ENCODE assay signal across 22 cellular contexts in the genomic region with DNA sequence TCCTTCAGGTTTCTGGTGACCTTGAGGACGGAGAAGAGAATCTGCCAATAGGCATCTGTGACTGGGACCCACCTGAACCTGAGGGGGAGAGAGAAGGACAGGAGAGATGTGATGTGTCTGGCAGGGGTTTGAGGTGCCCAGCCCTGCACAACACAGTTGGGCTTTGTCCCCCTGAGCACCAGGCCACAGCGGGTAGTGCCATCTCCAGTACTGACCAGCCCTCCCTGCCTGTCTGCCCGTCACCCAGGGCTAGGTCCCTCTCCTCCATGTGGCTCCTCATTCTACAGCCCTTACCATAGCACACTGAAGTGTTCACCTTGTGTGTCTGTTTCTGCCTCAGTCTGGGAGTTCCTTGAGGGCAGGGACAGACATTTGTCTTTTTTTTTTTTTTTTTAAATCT. TPM values are rescaled to one million over a fixed set of nuclear protein-coding genes. Genes with fewer than 3 reads are reported as not detected.
A peak's percentile ranks its signal among the peaks of the same experiment; 100 is the strongest.
DNase-seq lines count a peak whose midpoint lies in the region; ATAC-seq and TF ChIP-seq lines count a peak whose summit lies in the region.
"Had no signal": no experiment of that assay in that cellular context is flagged by ENCODE, and none has a peak within 500 bp of the region (broad histone marks: within the 10 kb centered on the region; RNA-seq: fewer than 3 reads in every experiment).

No MANE protein-coding gene starts in this region.

- 71 to 91% methylated on average over 3 of the region's 3 CpGs for WGBS in upper lobe of left lung, 2 donors

- no peak for ATAC-seq in activated CD8-positive, alpha-beta T cell treated with anti-CD3 and anti-CD28 coated beads, Interleukin-2, amount 10 ng/mL, durations not matched to agents 7 days and 5 days
- ATAC-seq in activated CD8-positive, alpha-beta T cell treated with anti-CD3 and anti-CD28 coated beads for 36 hours, result no peak
- ATAC-seq in upper lobe of left lung (ENCODE audit: low FRiP score in 2 of 2) (peak; percentile 19 to 61), HG03565 (IDR thresholded peaks at IDR 0.05; ENCODE audit: unreplicated experiment) (no peak), GM21381 (IDR thresholded peaks at IDR 0.05; ENCODE audit: unreplicated experiment) (no peak)
- ATAC-seq in naive thymus-derived CD8-positive, alpha-beta T cell, result no peak
- ATAC-seq: CD8-positive, alpha-beta T cell; GM23338 had no signal

- no peak for TF ChIP-seq POLR2A in upper lobe of left lung (IDR thresholded peaks at IDR 0.05)

- no peaks in the 10 kb centered on the region for H3K9me3 Mint-ChIP-seq in activated CD8-positive, alpha-beta T cell treated with anti-CD3 and anti-CD28 coated beads, Interleukin-2, amount 10 ng/mL, durations not matched to agents 7 days and 5 days (ENCODE audit: insufficient read depth)
- H3K9me3 Mint-ChIP-seq in activated CD8-positive, alpha-beta T cell treated with anti-CD3 and anti-CD28 coated beads for 36 hours, result no peaks in the 10 kb centered on the region
- H3K9me3 Mint-ChIP-seq in naive thymus-derived CD8-positive, alpha-beta T cell, result no peaks in the 10 kb centered on the region
- H3K9me3 Mint-ChIP-seq: CD8-positive, alpha-beta T cell; GM23338 had no signal

- intact Hi-C loops in activated CD8-positive, alpha-beta T cell treated with anti-CD3 and anti-CD28 coated beads for 36 hours (cut with micrococcal nuclease), result no loop called here

- CTCF ChIA-PET in activated CD8-positive, alpha-beta T cell treated with anti-CD3 and anti-CD28 coated beads, Interleukin-2, amount 10 ng/mL, durations not matched to agents 7 days and 5 days (lab: Charles Lee), result interaction anchor here (1.4 kb wide), 1 partner anchor 13 kb away, joined by 3 read pairs; no protein-coding TSS in a partner anchor
- CTCF ChIA-PET in activated CD8-positive, alpha-beta T cell treated with anti-CD3 and anti-CD28 coated beads for 36 hours (lab: Charles Lee), result no interaction called here
- CTCF ChIA-PET in HEK293T (lab: Yijun Ruan, JAX), result no interaction called here

- DNase-seq in activated CD8-positive, alpha-beta T cell treated with anti-CD3 and anti-CD28 coated beads, Interleukin-2, amount 10 ng/mL, durations not matched to agents 7 days and 5 days, result peak; percentile 10
- DNase-seq in activated CD8-positive, alpha-beta T cell treated with anti-CD3 and anti-CD28 coated beads for 36 hours, result no peak
- DNase-seq in HEK293T (ENCODE audit: extremely low spot score) (peak; percentile 3), iPS-NIHi7 (ENCODE audit: extremely low spot score) (peak; percentile 4), upper lobe of left lung (no peak)
- DNase-seq in naive thymus-derived CD8-positive, alpha-beta T cell, result no peak
- DNase-seq: 8988T; AML-193; C1 segment of cervical spinal cord; CD8-positive, alpha-beta T cell; KG1; NCI-H1092; NCI-H1436; NCI-H1930; NCI-H510A treated with DMSO at 0.1 percent for 48 hours; NCI-H748 treated with DMSO at 0.1 percent for 48 hours; NK-92 treated with Interleukin-12 subunit alpha and Interleukin-12 subunit beta, amount 100 ng/mL, for 24 hours; SIG-M5 had no signal

- H3K36me3 ChIP-seq in upper lobe of left lung, result peaks cover 0 to 56% (median 13%) of the 10 kb centered on the region in 4 donors
- H3K36me3 ChIP-seq: HAP-1 had no signal

- no peaks in the 10 kb centered on the region for H3K27me3 Mint-ChIP-seq in activated CD8-positive, alpha-beta T cell treated with anti-CD3 and anti-CD28 coated beads, Interleukin-2, amount 10 ng/mL, durations not matched to agents 7 days and 5 days (ENCODE audit: low read depth)
- no peaks in the 10 kb centered on the region for H3K27me3 Mint-ChIP-seq in activated CD8-positive, alpha-beta T cell treated with anti-CD3 and anti-CD28 coated beads for 36 hours
- no peaks in the 10 kb centered on the region for H3K27me3 Mint-ChIP-seq in naive thymus-derived CD8-positive, alpha-beta T cell

- H3K4me1 Mint-ChIP-seq in activated CD8-positive, alpha-beta T cell treated with anti-CD3 and anti-CD28 coated beads, Interleukin-2, amount 10 ng/mL, durations not matched to agents 7 days and 5 days (ENCODE audit: low read depth), result peaks cover 12% of the 10 kb centered on the region
- H3K4me1 Mint-ChIP-seq in activated CD8-positive, alpha-beta T cell treated with anti-CD3 and anti-CD28 coated beads for 36 hours (ENCODE audit: low read depth), result peaks cover 24% of the 10 kb centered on the region
- peaks cover 6 to 44% (median 29%) of the 10 kb centered on the region in 4 donors for H3K4me1 Mint-ChIP-seq in naive thymus-derived CD8-positive, alpha-beta T cell
- H3K4me1 Mint-ChIP-seq: GM23338 had no signal

- H3K4me3 ChIP-seq in upper lobe of left lung, result no peak overlapping the region
- H3K4me3 ChIP-seq: GM23338, HAP-1 had no signal

- H3K27me3 ChIP-seq in upper lobe of left lung, result no peaks in the 10 kb centered on the region

- TF ChIP-seq CTCF in activated CD8-positive, alpha-beta T cell treated with anti-CD3 and anti-CD28 coated beads for 36 hours (IDR thresholded peaks at IDR 0.05), result no peak
- no peak for TF ChIP-seq CTCF in upper lobe of left lung (IDR thresholded peaks at IDR 0.05)

- H3K9me3 ChIP-seq in upper lobe of left lung, result no peaks in the 10 kb centered on the region
- H3K9me3 ChIP-seq: HAP-1 had no signal

- H3K36me3 Mint-ChIP-seq in activated CD8-positive, alpha-beta T cell treated with anti-CD3 and anti-CD28 coated beads, Interleukin-2, amount 10 ng/mL, durations not matched to agents 7 days and 5 days (ENCODE audit: low read depth), result peaks cover 60% of the 10 kb centered on the region
- peaks cover 40% of the 10 kb centered on the region for H3K36me3 Mint-ChIP-seq in activated CD8-positive, alpha-beta T cell treated with anti-CD3 and anti-CD28 coated beads for 36 hours (ENCODE audit: low read depth)
- peaks cover 12 to 94% (median 36%) of the 10 kb centered on the region in 3 donors for H3K36me3 Mint-ChIP-seq in naive thymus-derived CD8-positive, alpha-beta T cell

- no peak overlapping the region for H3K27ac Mint-ChIP-seq in activated CD8-positive, alpha-beta T cell treated with anti-CD3 and anti-CD28 coated beads, Interleukin-2, amount 10 ng/mL, durations not matched to agents 7 days and 5 days
- H3K27ac Mint-ChIP-seq in activated CD8-positive, alpha-beta T cell treated with anti-CD3 and anti-CD28 coated beads for 36 hours, result no peak overlapping the region
- peak overlapping the region in 4 of 10 donors; percentile 17 to 59 (median 56) for H3K27ac Mint-ChIP-seq in naive thymus-derived CD8-positive, alpha-beta T cell
- H3K27ac Mint-ChIP-seq: GM23338 had no signal

- no peak overlapping the region for H3K27ac ChIP-seq in upper lobe of left lung

- H3K4me1 ChIP-seq in upper lobe of left lung, result peaks cover 0 to 4% (median 0%) of the 10 kb centered on the region in 4 donors

- no peak overlapping the region for H3K4me3 Mint-ChIP-seq in activated CD8-positive, alpha-beta T cell treated with anti-CD3 and anti-CD28 coated beads, Interleukin-2, amount 10 ng/mL, durations not matched to agents 7 days and 5 days
- no peak overlapping the region for H3K4me3 Mint-ChIP-seq in activated CD8-positive, alpha-beta T cell treated with anti-CD3 and anti-CD28 coated beads for 36 hours
- H3K4me3 Mint-ChIP-seq in naive thymus-derived CD8-positive, alpha-beta T cell, result no peak overlapping the region
- H3K4me3 Mint-ChIP-seq: CD8-positive, alpha-beta T cell; GM23338 had no signal

- TF ChIP-seq EP300 in upper lobe of left lung (IDR thresholded peaks at IDR 0.05), result no peak

- POLR2A ChIA-PET in activated CD8-positive, alpha-beta T cell treated with anti-CD3 and anti-CD28 coated beads, Interleukin-2, amount 10 ng/mL, durations not matched to agents 7 days and 5 days (lab: Charles Lee), result no interaction called here
- POLR2A ChIA-PET in activated CD8-positive, alpha-beta T cell treated with anti-CD3 and anti-CD28 coated beads for 36 hours (lab: Charles Lee), result no interaction called here
- POLR2A ChIA-PET in HEK293T (lab: Yijun Ruan, JAX), result no interaction called here
- POLR2A ChIA-PET in naive thymus-derived CD8-positive, alpha-beta T cell (lab: Charles Lee), result no interaction called here

TF ChIP-seq in HEK293T, 16 proteins besides CTCF, POLR2A, EP300 and RAD21:
- TF ChIP-seq BHLHE40 (IDR thresholded peaks at IDR 0.05; ENCODE audit: borderline replicate concordance) (no peak), HDGF (IDR thresholded peaks at IDR 0.05; ENCODE audit: borderline replicate concordance) (no peak), SUZ12 (IDR thresholded peaks at IDR 0.05) (no peak), ARNT (IDR thresholded peaks at IDR 0.05) (no peak), FOXM1 (IDR thresholded peaks at IDR 0.05; ENCODE audit: borderline replicate concordance) (no peak), SP1 (IDR thresholded peaks at IDR 0.05) (no peak), CTBP1 (IDR thresholded peaks at IDR 0.05; ENCODE audit: borderline replicate concordance) (no peak)
TF ChIP-seq in HEK293T: peak in this region for 0.

RNA-seq across cellular contexts. Expression of gene NLRP1, which starts 30.8 kb away (rescaled TPM):
- 10 to 100 TPM; 44.5 to 46.1 TPM for total RNA-seq in activated CD8-positive, alpha-beta T cell treated with anti-CD3 and anti-CD28 coated beads, Interleukin-2, amount 10 ng/mL, durations not matched to agents 7 days and 5 days
- total RNA-seq in activated CD8-positive, alpha-beta T cell treated with anti-CD3 and anti-CD28 coated beads for 36 hours, result 10 to 100 TPM; 26.0 to 28.2 TPM
- total RNA-seq in upper lobe of left lung, result 100 to 1,000 TPM in 1 of 6 donors, 10 to 100 TPM in 5; 24.3 to 137 (median 41.5) TPM
- total RNA-seq in naive thymus-derived CD8-positive, alpha-beta T cell, result 100 to 1,000 TPM; 354 to 370 TPM
- polyA plus RNA-seq in naive thymus-derived CD8-positive, alpha-beta T cell, result 10 to 100 TPM; 18.4 to 47.9 (median 33.2) TPM

Comparison
In these comparisons a context has a peak if more than half of its experiments do, and no peak if none do; other contexts are left out.
1. DNase-seq: peak in activated CD8-positive, alpha-beta T cell treated with anti-CD3 and anti-CD28 coated beads, Interleukin-2, amount 10 ng/mL, durations not matched to agents 7 days and 5 days (single experiment), HEK293T (single experiment) and iPS-NIHi7 (single experiment); none in activated CD8-positive, alpha-beta T cell treated with anti-CD3 and anti-CD28 coated beads for 36 hours (single experiment), upper lobe of left lung (0 of 2) and naive thymus-derived CD8-positive, alpha-beta T cell (0 of 10).
2. ATAC-seq: peak in upper lobe of left lung (2 of 2); none in activated CD8-positive, alpha-beta T cell treated with anti-CD3 and anti-CD28 coated beads, Interleukin-2, amount 10 ng/mL, durations not matched to agents 7 days and 5 days (single experiment), activated CD8-positive, alpha-beta T cell treated with anti-CD3 and anti-CD28 coated beads for 36 hours (single experiment), naive thymus-derived CD8-positive, alpha-beta T cell (0 of 2), HG03565 (single experiment) and GM21381 (single experiment).